ENCODE assay signal across 8 cellular contexts in the genomic region with DNA sequence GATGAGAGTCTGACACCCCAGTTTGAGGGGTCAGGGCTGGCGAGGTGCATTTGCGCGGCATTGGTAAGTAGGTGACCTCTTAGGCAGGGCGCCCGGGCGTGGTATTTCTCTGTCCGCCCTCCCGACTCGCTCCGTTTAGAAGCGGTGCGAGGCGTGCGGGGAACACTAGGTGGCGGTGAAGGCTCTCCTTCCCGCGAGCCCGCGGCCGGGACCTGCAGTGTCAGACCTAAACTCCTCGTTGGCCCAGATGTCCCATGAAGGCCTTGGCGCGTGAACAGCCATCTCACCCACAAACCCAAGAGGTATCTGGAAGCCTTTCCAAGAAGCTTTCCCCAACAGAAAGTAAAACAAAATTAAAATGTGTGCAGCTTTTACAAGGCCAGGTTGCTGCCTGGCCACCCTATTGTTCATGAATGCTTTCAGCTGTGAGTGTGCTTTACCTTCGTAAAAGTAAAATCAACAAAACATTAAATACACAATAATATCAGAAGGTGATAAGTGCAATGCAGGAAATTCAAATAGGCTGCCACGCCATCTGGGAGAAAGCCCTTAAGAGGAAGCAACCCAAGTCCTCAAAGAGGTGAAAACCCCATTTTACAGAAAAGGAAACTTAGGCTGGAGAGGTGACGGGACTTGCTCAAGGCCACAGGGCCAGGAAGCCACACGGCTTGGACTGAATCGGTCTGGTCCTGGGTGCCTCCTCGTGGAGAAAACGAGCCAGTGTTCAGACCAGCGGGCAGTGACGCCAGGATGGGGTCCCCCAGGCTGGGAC.
DNase-seq lines count a peak whose midpoint lies in the region; ATAC-seq and TF ChIP-seq lines count a peak whose summit lies in the region.

No MANE protein-coding gene starts in this region.

- H3K27me3 ChIP-seq in upper lobe of left lung, result peaks cover 0 to 6% (median 2%) of the 10 kb centered on the region in 4 donors

- TF ChIP-seq POLR2A in upper lobe of left lung (IDR thresholded peaks at IDR 0.05), result no peak

- peaks cover 10 to 20% (median 15%) of the 10 kb centered on the region in 4 donors for H3K4me1 ChIP-seq in upper lobe of left lung

- peaks cover 14% of the 10 kb centered on the region for H3K4me1 Mint-ChIP-seq in activated naive CD4-positive, alpha-beta T cell treated with anti-CD3 and anti-CD28 coated beads, Interleukin-2, amount 10 ng/mL, durations not matched to agents 7 days and 5 days
- H3K4me1 Mint-ChIP-seq in glutamatergic neuron (ENCODE audit: low read depth, unreplicated experiment), result peaks cover 31% of the 10 kb centered on the region

- ATAC-seq in SK-N-SH treated with all-trans-retinoic acid at 6 μM for 48 hours (peak; percentile 95), upper lobe of left lung (ENCODE audit: low FRiP score in 2 of 2) (peak; percentile 71 to 90)

- DNase-seq in EH (ENCODE audit: low read depth), result peak; percentile 76
- DNase-seq in GOT3 (lab: John Stamatoyannopoulos, UW), result peak; percentile 20
- peak; percentile 77 for DNase-seq in M059J (ENCODE audit: low read depth)
- DNase-seq in activated naive CD4-positive, alpha-beta T cell treated with anti-CD3 and anti-CD28 coated beads, Interleukin-2, amount 10 ng/mL, durations not matched to agents 7 days and 5 days, result peak; percentile 79
- peak; percentile 92 for DNase-seq in glutamatergic neuron
- DNase-seq in posterior vena cava (ENCODE audit: low spot score), result peak; percentile 94
- DNase-seq in upper lobe of left lung, result peak; percentile 79 to 92

- WGBS in upper lobe of left lung, 2 donors, result 18 to 37% methylated on average over 12 to 31 of the region's 32 CpGs

- CTCF ChIA-PET in activated naive CD4-positive, alpha-beta T cell treated with anti-CD3 and anti-CD28 coated beads, Interleukin-2, amount 10 ng/mL, durations not matched to agents 7 days and 5 days (lab: Charles Lee), result interaction anchor here (0.7 to 3.0 kb wide), 8 partner anchors 18 to 650 kb away, joined by 3 to 20 read pairs (median 4); no protein-coding TSS in a partner anchor

- intact Hi-C loops in posterior vena cava (cut with DNase I), result loop anchor here in 1 of 2 donors (5.0 kb wide), 1 partner anchor 141 kb away; no protein-coding TSS in a partner anchor

- no peak overlapping the region for H3K4me3 ChIP-seq in upper lobe of left lung

- H3K36me3 ChIP-seq in upper lobe of left lung, result no peaks in the 10 kb centered on the region

- no peaks in the 10 kb centered on the region for H3K36me3 Mint-ChIP-seq in activated naive CD4-positive, alpha-beta T cell treated with anti-CD3 and anti-CD28 coated beads, Interleukin-2, amount 10 ng/mL, durations not matched to agents 7 days and 5 days
- H3K36me3 Mint-ChIP-seq in glutamatergic neuron (ENCODE audit: unreplicated experiment), result no peaks in the 10 kb centered on the region

- no peak overlapping the region for H3K27ac ChIP-seq in upper lobe of left lung

- H3K4me3 Mint-ChIP-seq in activated naive CD4-positive, alpha-beta T cell treated with anti-CD3 and anti-CD28 coated beads, Interleukin-2, amount 10 ng/mL, durations not matched to agents 7 days and 5 days, result no peak overlapping the region
- no peak overlapping the region for H3K4me3 Mint-ChIP-seq in glutamatergic neuron (ENCODE audit: unreplicated experiment)

- H3K27ac Mint-ChIP-seq in activated naive CD4-positive, alpha-beta T cell treated with anti-CD3 and anti-CD28 coated beads, Interleukin-2, amount 10 ng/mL, durations not matched to agents 7 days and 5 days, result no peak overlapping the region
- peak overlapping the region; percentile 70 for H3K27ac Mint-ChIP-seq in glutamatergic neuron (ENCODE audit: unreplicated experiment)

- H3K9me3 Mint-ChIP-seq in activated naive CD4-positive, alpha-beta T cell treated with anti-CD3 and anti-CD28 coated beads, Interleukin-2, amount 10 ng/mL, durations not matched to agents 7 days and 5 days, result no peaks in the 10 kb centered on the region
- H3K9me3 Mint-ChIP-seq in glutamatergic neuron (ENCODE audit: unreplicated experiment), result peaks cover 13% of the 10 kb centered on the region

- TF ChIP-seq CTCF in glutamatergic neuron (IDR thresholded peaks at IDR 0.05; ENCODE audit: partially characterized antibody, unreplicated experiment) (peak; percentile 82), upper lobe of left lung (IDR thresholded peaks at IDR 0.05) (peak; percentile 74 to 92 (median 86))

- no peaks in the 10 kb centered on the region for H3K9me3 ChIP-seq in upper lobe of left lung

- no peak for TF ChIP-seq EP300 in upper lobe of left lung (IDR thresholded peaks at IDR 0.05)

- H3K27me3 Mint-ChIP-seq in activated naive CD4-positive, alpha-beta T cell treated with anti-CD3 and anti-CD28 coated beads, Interleukin-2, amount 10 ng/mL, durations not matched to agents 7 days and 5 days, result peaks cover 82% of the 10 kb centered on the region
- H3K27me3 Mint-ChIP-seq in glutamatergic neuron (ENCODE audit: unreplicated experiment), result peaks cover 6% of the 10 kb centered on the region

TF ChIP-seq in SK-N-SH treated with all-trans-retinoic acid at 6 μM for 48 hours, 23 proteins besides CTCF, POLR2A, EP300 and RAD21:
- TF ChIP-seq, protein P1, sequence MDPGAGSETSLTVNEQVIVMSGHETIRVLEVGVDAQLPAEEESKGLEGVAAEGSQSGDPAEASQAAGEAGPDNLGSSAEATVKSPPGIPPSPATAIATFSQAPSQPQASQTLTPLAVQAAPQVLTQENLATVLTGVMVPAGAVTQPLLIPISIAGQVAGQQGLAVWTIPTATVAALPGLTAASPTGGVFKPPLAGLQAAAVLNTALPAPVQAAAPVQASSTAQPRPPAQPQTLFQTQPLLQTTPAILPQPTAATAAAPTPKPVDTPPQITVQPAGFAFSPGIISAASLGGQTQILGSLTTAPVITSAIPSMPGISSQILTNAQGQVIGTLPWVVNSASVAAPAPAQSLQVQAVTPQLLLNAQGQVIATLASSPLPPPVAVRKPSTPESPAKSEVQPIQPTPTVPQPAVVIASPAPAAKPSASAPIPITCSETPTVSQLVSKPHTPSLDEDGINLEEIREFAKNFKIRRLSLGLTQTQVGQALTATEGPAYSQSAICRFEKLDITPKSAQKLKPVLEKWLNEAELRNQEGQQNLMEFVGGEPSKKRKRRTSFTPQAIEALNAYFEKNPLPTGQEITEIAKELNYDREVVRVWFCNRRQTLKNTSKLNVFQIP (CRISPR knock-in tag; IDR thresholded peaks at IDR 0.05; ENCODE audit: borderline replicate concordance, low read depth), result no peak
- TF ChIP-seq ZNF565 (CRISPR knock-in tag; conservative IDR thresholded peaks at IDR 0.05; ENCODE audit: low read depth) (no peak), RARB (CRISPR knock-in tag; IDR thresholded peaks at IDR 0.05) (no peak), ARNTL (CRISPR knock-in tag; IDR thresholded peaks at IDR 0.05; ENCODE audit: borderline replicate concordance, low read depth) (no peak), TCF4 (CRISPR knock-in tag; IDR thresholded peaks at IDR 0.05; ENCODE audit: borderline replicate concordance) (no peak), ZNF8 (CRISPR knock-in tag; IDR thresholded peaks at IDR 0.05) (no peak), ZC3H10 (CRISPR knock-in tag; IDR thresholded peaks at IDR 0.05) (no peak), ZFP30 (CRISPR knock-in tag; IDR thresholded peaks at IDR 0.05) (no peak), ISL1 (CRISPR knock-in tag; IDR thresholded peaks at IDR 0.05) (no peak), ZNF70 (CRISPR knock-in tag; IDR thresholded peaks at IDR 0.05) (no peak), ESRRG (CRISPR knock-in tag; IDR thresholded peaks at IDR 0.05) (no peak), ZFP3 (CRISPR knock-in tag; IDR thresholded peaks at IDR 0.05) (no peak)
- TF ChIP-seq, protein P2, sequence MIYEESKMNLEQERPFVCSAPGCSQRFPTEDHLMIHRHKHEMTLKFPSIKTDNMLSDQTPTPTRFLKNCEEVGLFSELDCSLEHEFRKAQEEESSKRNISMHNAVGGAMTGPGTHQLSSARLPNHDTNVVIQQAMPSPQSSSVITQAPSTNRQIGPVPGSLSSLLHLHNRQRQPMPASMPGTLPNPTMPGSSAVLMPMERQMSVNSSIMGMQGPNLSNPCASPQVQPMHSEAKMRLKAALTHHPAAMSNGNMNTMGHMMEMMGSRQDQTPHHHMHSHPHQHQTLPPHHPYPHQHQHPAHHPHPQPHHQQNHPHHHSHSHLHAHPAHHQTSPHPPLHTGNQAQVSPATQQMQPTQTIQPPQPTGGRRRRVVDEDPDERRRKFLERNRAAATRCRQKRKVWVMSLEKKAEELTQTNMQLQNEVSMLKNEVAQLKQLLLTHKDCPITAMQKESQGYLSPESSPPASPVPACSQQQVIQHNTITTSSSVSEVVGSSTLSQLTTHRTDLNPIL (CRISPR knock-in tag; IDR thresholded peaks at IDR 0.05; ENCODE audit: low read depth), result no peak
- TF ChIP-seq, protein P3, sequence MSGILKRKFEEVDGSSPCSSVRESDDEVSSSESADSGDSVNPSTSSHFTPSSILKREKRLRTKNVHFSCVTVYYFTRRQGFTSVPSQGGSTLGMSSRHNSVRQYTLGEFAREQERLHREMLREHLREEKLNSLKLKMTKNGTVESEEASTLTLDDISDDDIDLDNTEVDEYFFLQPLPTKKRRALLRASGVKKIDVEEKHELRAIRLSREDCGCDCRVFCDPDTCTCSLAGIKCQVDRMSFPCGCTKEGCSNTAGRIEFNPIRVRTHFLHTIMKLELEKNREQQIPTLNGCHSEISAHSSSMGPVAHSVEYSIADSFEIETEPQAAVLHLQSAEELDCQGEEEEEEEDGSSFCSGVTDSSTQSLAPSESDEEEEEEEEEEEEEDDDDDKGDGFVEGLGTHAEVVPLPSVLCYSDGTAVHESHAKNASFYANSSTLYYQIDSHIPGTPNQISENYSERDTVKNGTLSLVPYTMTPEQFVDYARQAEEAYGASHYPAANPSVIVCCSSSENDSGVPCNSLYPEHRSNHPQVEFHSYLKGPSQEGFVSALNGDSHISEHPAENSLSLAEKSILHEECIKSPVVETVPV (CRISPR knock-in tag; IDR thresholded peaks at IDR 0.05), result no peak

Comparison
In these comparisons a context has a peak if more than half of its experiments do, and no peak if none do; other contexts are left out.
1. DNase-seq: peak in every context shown above with its lines; median percentile 94 in posterior vena cava; 92 in glutamatergic neuron; 86 in upper lobe of left lung; 79 in activated naive CD4-positive, alpha-beta T cell treated with anti-CD3 and anti-CD28 coated beads, Interleukin-2, amount 10 ng/mL, durations not matched to agents 7 days and 5 days; 77 in M059J; 76 in EH; 20 in GOT3.